1 cellular context compared by ENCODE assay signal in the genomic region with DNA sequence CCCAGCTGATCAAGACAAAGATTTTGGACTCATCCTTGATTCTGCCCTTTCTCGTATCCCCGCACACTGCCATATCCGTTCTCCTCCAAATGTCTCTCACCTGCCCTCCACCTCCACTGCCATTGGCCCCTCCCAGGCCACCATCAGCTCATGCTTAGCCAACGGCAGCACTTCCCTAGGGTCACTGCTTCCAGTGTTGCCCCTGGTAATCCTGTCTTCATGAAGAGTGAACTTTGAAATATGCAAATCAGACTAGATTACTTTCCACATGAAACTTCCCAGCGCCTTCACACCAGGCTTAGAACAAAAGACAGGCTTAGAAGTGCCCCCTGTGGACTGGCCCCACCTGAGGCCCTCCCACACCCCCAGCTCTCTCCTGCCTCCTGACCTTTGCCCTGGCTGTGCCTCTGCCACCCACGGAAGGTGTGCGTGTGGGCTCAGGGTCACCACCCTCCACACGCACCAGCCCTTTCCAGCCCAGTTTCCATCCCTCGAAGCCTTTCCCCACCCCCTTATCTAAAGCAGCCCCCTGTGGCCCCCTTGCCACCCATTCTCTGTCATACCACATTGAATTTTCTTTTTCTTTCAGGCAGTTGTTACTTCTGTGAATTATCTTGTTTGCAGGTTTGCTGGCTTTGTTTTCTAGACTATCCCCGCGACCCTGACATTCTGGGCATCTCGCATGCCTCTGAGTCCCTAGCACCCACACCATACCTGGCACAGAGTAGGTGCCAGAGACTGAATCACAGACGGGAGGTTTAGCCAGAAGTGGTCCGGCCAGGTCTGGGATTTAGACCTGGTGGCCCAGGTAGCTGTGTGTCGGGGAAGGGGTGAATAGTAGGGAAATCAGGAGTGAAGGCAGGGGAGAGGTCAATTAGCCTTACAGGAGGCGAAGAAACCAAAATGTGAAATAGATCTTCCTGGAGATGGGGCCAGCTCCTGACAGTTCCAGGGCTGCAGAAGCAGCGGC.
TF ChIP-seq lines count a peak whose summit lies in the region.

No MANE protein-coding gene starts in this region.

TF ChIP-seq in HepG2, 621 proteins besides CTCF, POLR2A, EP300 and RAD21:
- TF ChIP-seq SOX6 (IDR thresholded peaks at IDR 0.05): no peak
- peak; percentile 11; the same call in 1 of the 2 replicates for TF ChIP-seq SOX6 (CRISPR knock-in tag; IDR thresholded peaks at IDR 0.05)
- TF ChIP-seq TBX3 (IDR thresholded peaks at IDR 0.05; ENCODE audit: borderline replicate concordance): no peak
- TF ChIP-seq, protein P1, sequence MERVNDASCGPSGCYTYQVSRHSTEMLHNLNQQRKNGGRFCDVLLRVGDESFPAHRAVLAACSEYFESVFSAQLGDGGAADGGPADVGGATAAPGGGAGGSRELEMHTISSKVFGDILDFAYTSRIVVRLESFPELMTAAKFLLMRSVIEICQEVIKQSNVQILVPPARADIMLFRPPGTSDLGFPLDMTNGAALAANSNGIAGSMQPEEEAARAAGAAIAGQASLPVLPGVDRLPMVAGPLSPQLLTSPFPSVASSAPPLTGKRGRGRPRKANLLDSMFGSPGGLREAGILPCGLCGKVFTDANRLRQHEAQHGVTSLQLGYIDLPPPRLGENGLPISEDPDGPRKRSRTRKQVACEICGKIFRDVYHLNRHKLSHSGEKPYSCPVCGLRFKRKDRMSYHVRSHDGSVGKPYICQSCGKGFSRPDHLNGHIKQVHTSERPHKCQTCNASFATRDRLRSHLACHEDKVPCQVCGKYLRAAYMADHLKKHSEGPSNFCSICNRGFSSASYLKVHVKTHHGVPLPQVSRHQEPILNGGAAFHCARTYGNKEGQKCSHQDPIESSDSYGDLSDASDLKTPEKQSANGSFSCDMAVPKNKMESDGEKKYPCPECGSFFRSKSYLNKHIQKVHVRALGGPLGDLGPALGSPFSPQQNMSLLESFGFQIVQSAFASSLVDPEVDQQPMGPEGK (CRISPR knock-in tag; IDR thresholded peaks at IDR 0.05): 0 out of 2 replicates have a peak, but pooled peaks have one; percentile 20
